ENCODE assay signal across 26 cellular contexts in genomic region chr9:124758691-124759090, GRCh38. TPM values are rescaled to one million over a fixed set of nuclear protein-coding genes. Genes with fewer than 3 reads are reported as not detected.
A peak's percentile ranks its signal among the peaks of the same experiment; 100 is the strongest.
DNase-seq lines count a peak whose midpoint lies in the region; ATAC-seq and TF ChIP-seq lines count a peak whose summit lies in the region.
"Had no signal": no experiment of that assay in that cellular context is flagged by ENCODE, and none has a peak within 500 bp of the region (broad histone marks: within the 10 kb centered on the region; RNA-seq: fewer than 3 reads in every experiment).

No MANE protein-coding gene starts in this region.

- H3K27ac ChIP-seq in HUES6 (ENCODE audit: low read depth, low read length) (peak overlapping the region; percentile 53; the same call in 1 of the 2 replicates), mesodermal cell (ENCODE audit: low read depth, low read length, severe bottlenecking) (peak overlapping the region; percentile 83), ascending aorta (no peak overlapping the region), stomach (no peak overlapping the region), adrenal gland (no peak overlapping the region)
- H3K27ac ChIP-seq: lower lobe of right lung had no signal

- DNase-seq in CD14-positive monocyte (ENCODE audit: low spot score) (no peak), adipocyte (ENCODE audit: low read depth) (peak; percentile 33), ascending aorta (ENCODE audit: low spot score in 2 of 2) (no peak), stomach (no peak), adrenal gland (no peak)
- DNase-seq: activated CD8-positive, alpha-beta T cell treated with anti-CD3 and anti-CD28 coated beads for 36 hours; activated naive CD4-positive, alpha-beta T cell treated with anti-CD3 and anti-CD28 coated beads for 36 hours; activated T-cell treated with anti-CD3 and anti-CD28 coated beads, Interleukin-2, amount 50 U/mL, for 1 hour; aorta; CD4-positive, alpha-beta T cell; cerebellar nuclear complex; DMS53; effector CD8-positive, alpha-beta T cell; HFFc6; NCI-H1092; NCI-H2081 treated with DMSO at 0.1 percent for 48 hours; NCI-H510A treated with DMSO at 0.1 percent for 48 hours; SHP77 treated with DMSO at 0.1 percent for 48 hours; spleen; stimulated activated CD8-positive, alpha-beta memory T cell treated with anti-CD3 and anti-CD28 coated beads, Interleukin-4, amount 100 ng/mL, for 48 hours; T-helper 17 cell had no signal

- intact Hi-C loops in CD14-positive monocyte (cut with micrococcal nuclease): no loop called here
- intact Hi-C loops in ascending aorta (cut with DNase I): loop anchor here (10.0 kb wide), 1 partner anchor 734 kb away; no protein-coding TSS in a partner anchor
- intact Hi-C loops in stomach (cut with DNase I; ENCODE audit: low total_unique reads): no loop called here
- intact Hi-C loops in adrenal gland (cut with DNase I): no loop called here

- H3K4me3 ChIP-seq in HUES6 (ENCODE audit: low read depth, low read length): peak overlapping the region; percentile 55
- H3K4me3 ChIP-seq in adipocyte (ENCODE audit: low read length): no peak overlapping the region
- H3K4me3 ChIP-seq in mesodermal cell (ENCODE audit: extremely low read depth, insufficient read depth, low read length, poor library complexity, severe bottlenecking): no peak overlapping the region
- no peak overlapping the region for H3K4me3 ChIP-seq in ascending aorta
- H3K4me3 ChIP-seq in stomach: no peak overlapping the region
- H3K4me3 ChIP-seq in adrenal gland: no peak overlapping the region
- H3K4me3 ChIP-seq: lower lobe of right lung, spleen had no signal

- no peaks in the 10 kb centered on the region for H3K27me3 Mint-ChIP-seq in CD14-positive monocyte (ENCODE audit: low read depth in 3 of 3)

- no peak for TF ChIP-seq EP300 in stomach (IDR thresholded peaks at IDR 0.05)

- H3K9me3 ChIP-seq in HUES6 (ENCODE audit: control insufficient read depth, insufficient read depth, low read depth, low read length): no peaks in the 10 kb centered on the region
- H3K9me3 ChIP-seq in adipocyte (ENCODE audit: control insufficient read depth, low read length): no peaks in the 10 kb centered on the region
- no peaks in the 10 kb centered on the region for H3K9me3 ChIP-seq in mesodermal cell (ENCODE audit: control insufficient read depth, low read length)
- H3K9me3 ChIP-seq in ascending aorta: no peaks in the 10 kb centered on the region
- H3K9me3 ChIP-seq in stomach: no peaks in the 10 kb centered on the region
- no peaks in the 10 kb centered on the region for H3K9me3 ChIP-seq in adrenal gland (replicated peaks in 1 of 3)
- H3K9me3 ChIP-seq: heart left ventricle, lower lobe of right lung, spleen had no signal

- TF ChIP-seq POLR2A in stomach (IDR thresholded peaks at IDR 0.05): no peak
- TF ChIP-seq POLR2A in adrenal gland (IDR thresholded peaks at IDR 0.05): no peak

- H3K36me3 ChIP-seq in HUES6 (ENCODE audit: control insufficient read depth, insufficient read depth, low read length) (no peaks in the 10 kb centered on the region), adipocyte (ENCODE audit: control insufficient read depth, insufficient read depth, low read length, severe bottlenecking) (no peaks in the 10 kb centered on the region), mesodermal cell (ENCODE audit: control insufficient read depth, insufficient read depth, low read length) (no peaks in the 10 kb centered on the region), ascending aorta (no peaks in the 10 kb centered on the region), stomach (no peaks in the 10 kb centered on the region), adrenal gland (replicated peaks in 1 of 2) (no peaks in the 10 kb centered on the region)
- H3K36me3 ChIP-seq: heart left ventricle, lower lobe of right lung, spleen had no signal

- H3K27ac Mint-ChIP-seq in CD14-positive monocyte: peak overlapping the region; percentile 77 to 91 (median 88)
- H3K27ac Mint-ChIP-seq: activated CD8-positive, alpha-beta T cell treated with anti-CD3 and anti-CD28 coated beads for 36 hours; activated naive CD4-positive, alpha-beta T cell treated with anti-CD3 and anti-CD28 coated beads for 36 hours; CD4-positive, alpha-beta T cell; HFFc6; T-helper 17 cell had no signal

- H3K4me3 Mint-ChIP-seq in CD14-positive monocyte: peak overlapping the region; percentile 27 to 84
- H3K4me3 Mint-ChIP-seq: activated CD8-positive, alpha-beta T cell treated with anti-CD3 and anti-CD28 coated beads for 36 hours; activated naive CD4-positive, alpha-beta T cell treated with anti-CD3 and anti-CD28 coated beads for 36 hours; CD4-positive, alpha-beta T cell; HFFc6; T-helper 17 cell had no signal

- peaks cover 94% of the 10 kb centered on the region for H3K4me1 ChIP-seq in HUES6 (ENCODE audit: control insufficient read depth, insufficient read depth, low read length)
- H3K4me1 ChIP-seq in adipocyte (ENCODE audit: control insufficient read depth, insufficient read depth, low read length): no peaks in the 10 kb centered on the region
- peaks cover 59% of the 10 kb centered on the region for H3K4me1 ChIP-seq in mesodermal cell (ENCODE audit: control insufficient read depth, insufficient read depth, low read length, poor library complexity, severe bottlenecking)
- no peaks in the 10 kb centered on the region for H3K4me1 ChIP-seq in ascending aorta
- no peaks in the 10 kb centered on the region for H3K4me1 ChIP-seq in stomach
- no peaks in the 10 kb centered on the region for H3K4me1 ChIP-seq in adrenal gland (replicated peaks in 1 of 2)

- H3K36me3 Mint-ChIP-seq in CD14-positive monocyte: no peaks in the 10 kb centered on the region

- H3K9me3 Mint-ChIP-seq in CD14-positive monocyte: no peaks in the 10 kb centered on the region
- H3K9me3 Mint-ChIP-seq: activated CD8-positive, alpha-beta T cell treated with anti-CD3 and anti-CD28 coated beads for 36 hours; activated naive CD4-positive, alpha-beta T cell treated with anti-CD3 and anti-CD28 coated beads for 36 hours; CD4-positive, alpha-beta T cell; HFFc6 had no signal

- H3K4me1 Mint-ChIP-seq in CD14-positive monocyte: peaks cover 79% of the 10 kb centered on the region
- H3K4me1 Mint-ChIP-seq: T-helper 17 cell had no signal

- TF ChIP-seq CTCF in CD14-positive monocyte (IDR thresholded peaks at IDR 0.05) (no peak), ascending aorta (IDR thresholded peaks at IDR 0.05) (no peak), stomach (IDR thresholded peaks at IDR 0.05) (no peak), adrenal gland (IDR thresholded peaks at IDR 0.05) (no peak)

- H3K9ac ChIP-seq in HUES6 (ENCODE audit: low read length): no peak overlapping the region
- H3K9ac ChIP-seq in adipocyte (ENCODE audit: low read length): no peak overlapping the region

- ATAC-seq in activated CD4-positive, CD25-positive, alpha-beta regulatory T cell treated with anti-CD3 and anti-CD28 coated beads, Interleukin-2, amount 50 U/mL, for 24 hours: no peak
- ATAC-seq: activated CD8-positive, alpha-beta T cell treated with anti-CD3 and anti-CD28 coated beads for 36 hours; T-helper 17 cell had no signal

- H3K27me3 ChIP-seq in HUES6 (ENCODE audit: control insufficient read depth, insufficient read depth, low read length) (no peaks in the 10 kb centered on the region), adipocyte (replicated peaks; ENCODE audit: control insufficient read depth, insufficient read depth, low read length) (peaks cover 36% of the 10 kb centered on the region), ascending aorta (no peaks in the 10 kb centered on the region), stomach (peaks cover 3 to 100% (median 16%) of the 10 kb centered on the region in 3 donors), adrenal gland (peaks cover 22% of the 10 kb centered on the region)

RNA-seq across cellular contexts. Expression of gene NR6A1, which starts 12.4 kb away (rescaled TPM):
- under 1 TPM; 0.15 to 0.28 TPM for polyA plus RNA-seq in CD14-positive monocyte
- polyA plus RNA-seq in mesodermal cell (2013, experiment 1 of 2): 30.6 TPM
- 26.5 TPM for polyA plus RNA-seq in mesodermal cell (2013, experiment 2 of 2)
- total RNA-seq in ascending aorta: 0.53 TPM
- 1 to 10 TPM in 4 of 5 donors, not detected in 1; 1.5 to 3.2 (median 2.9) TPM for total RNA-seq in stomach
- polyA plus RNA-seq in stomach: under 1 TPM; 0.15 to 0.60 (median 0.44) TPM
- total RNA-seq in adrenal gland: 1 to 10 TPM in 7 of 8 donors, under 1 TPM in 1; 0.83 to 2.4 (median 1.5) TPM
- 1 to 10 TPM in 2 of 3 donors, under 1 TPM in 1; 0.46 to 1.4 (median 1.1) TPM for polyA plus RNA-seq in adrenal gland
- total RNA-seq: CD4-positive, alpha-beta T cell had no signal

RNA-seq across cellular contexts. Expression of gene OLFML2A, which starts 18.2 kb away (rescaled TPM):
- polyA plus RNA-seq in CD14-positive monocyte: under 1 TPM in 1 of 2 donors, not detected in 1; 0.03 TPM
- 13.0 TPM for polyA plus RNA-seq in mesodermal cell (2013, experiment 1 of 2)
- 12.8 TPM for polyA plus RNA-seq in mesodermal cell (2013, experiment 2 of 2)
- total RNA-seq in ascending aorta: 129 TPM
- total RNA-seq in stomach: 10 to 100 TPM in 1 of 5 donors, 1 to 10 TPM in 4; 1.7 to 91.2 (median 4.1) TPM
- 1 to 10 TPM in 1 of 3 donors, under 1 TPM in 2; 0.56 to 3.9 (median 0.61) TPM for polyA plus RNA-seq in stomach
- 10 to 100 TPM in 4 of 8 donors, 1 to 10 TPM in 4; 5.0 to 21.4 (median 10.3) TPM for total RNA-seq in adrenal gland
- polyA plus RNA-seq in adrenal gland: 1 to 10 TPM; 1.7 to 3.4 (median 2.9) TPM
- total RNA-seq: activated CD8-positive, alpha-beta T cell treated with anti-CD3 and anti-CD28 coated beads for 36 hours; activated naive CD4-positive, alpha-beta T cell treated with anti-CD3 and anti-CD28 coated beads for 36 hours; CD4-positive, alpha-beta T cell; T-helper 17 cell had no signal

Comparison
In these comparisons a context has a peak if more than half of its experiments do, and no peak if none do; other contexts are left out.
1. H3K27ac ChIP-seq: peak in HUES6 (single experiment) and mesodermal cell (single experiment); none in ascending aorta (0 of 2), stomach (0 of 5) and adrenal gland (0 of 5).